ENCODE assay signal across 1 cellular context in the genomic region with DNA sequence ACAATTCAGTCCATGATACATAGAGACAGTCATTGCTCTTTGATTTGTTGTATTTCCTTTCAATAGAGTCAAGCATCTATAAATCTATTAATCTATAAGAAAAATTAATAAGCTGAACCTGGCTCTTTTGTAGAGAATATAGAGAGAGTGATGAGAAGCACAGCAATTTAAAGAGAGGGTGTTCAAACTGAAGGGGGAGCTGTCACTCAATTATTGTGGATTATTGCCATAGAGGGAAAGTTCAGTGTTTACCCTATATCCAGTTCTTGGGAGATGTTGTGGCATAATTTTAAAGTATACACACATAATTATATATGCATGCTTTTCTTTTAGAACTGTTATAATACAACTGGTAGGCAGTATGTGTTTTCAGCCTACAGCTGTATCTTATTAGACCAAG.
TF ChIP-seq lines count a peak whose summit lies in the region.

No MANE protein-coding gene starts in this region.

TF ChIP-seq in H1, 55 proteins besides CTCF, POLR2A, EP300 and RAD21:
- TF ChIP-seq HDAC6 (IDR thresholded peaks at IDR 0.05; ENCODE audit: low read depth, low read length) (no peak), GABPA (IDR thresholded peaks at IDR 0.05; ENCODE audit: borderline replicate concordance, insufficient read depth, low read length) (no peak)
